ENCODE assay signal across 1 cellular context in the genomic region with DNA sequence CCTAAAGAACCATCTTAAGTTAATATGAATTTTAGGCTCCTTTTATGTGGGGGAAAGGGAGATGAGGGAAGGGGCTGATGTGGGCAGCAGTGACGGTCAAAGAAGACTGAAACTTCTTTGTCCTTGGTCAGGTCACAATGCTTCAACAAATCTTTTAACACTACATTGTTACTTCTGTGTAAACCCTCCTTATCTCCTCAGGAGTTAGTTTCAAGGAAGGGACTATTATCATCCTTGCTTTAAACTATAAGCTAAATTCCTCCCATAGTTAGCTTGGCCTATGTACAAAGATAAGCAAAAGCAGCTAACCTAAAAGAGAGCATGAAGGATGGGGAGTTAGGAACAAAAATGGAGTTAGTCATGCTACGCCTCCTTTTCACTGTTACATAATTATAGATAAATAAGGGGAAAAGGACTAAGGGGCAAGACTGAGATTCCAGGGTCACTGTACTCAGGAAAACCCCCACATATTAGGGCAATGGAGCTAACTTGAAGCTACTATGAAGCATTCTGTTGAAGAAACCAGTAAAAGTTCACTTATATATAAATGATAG.
A peak's percentile ranks its signal among the peaks of the same experiment; 100 is the strongest.
TF ChIP-seq lines count a peak whose summit lies in the region.

No MANE protein-coding gene starts in this region.

TF ChIP-seq in K562, 482 proteins besides CTCF, POLR2A, EP300 and RAD21 (continued from another document):
- TF ChIP-seq, protein P1, sequence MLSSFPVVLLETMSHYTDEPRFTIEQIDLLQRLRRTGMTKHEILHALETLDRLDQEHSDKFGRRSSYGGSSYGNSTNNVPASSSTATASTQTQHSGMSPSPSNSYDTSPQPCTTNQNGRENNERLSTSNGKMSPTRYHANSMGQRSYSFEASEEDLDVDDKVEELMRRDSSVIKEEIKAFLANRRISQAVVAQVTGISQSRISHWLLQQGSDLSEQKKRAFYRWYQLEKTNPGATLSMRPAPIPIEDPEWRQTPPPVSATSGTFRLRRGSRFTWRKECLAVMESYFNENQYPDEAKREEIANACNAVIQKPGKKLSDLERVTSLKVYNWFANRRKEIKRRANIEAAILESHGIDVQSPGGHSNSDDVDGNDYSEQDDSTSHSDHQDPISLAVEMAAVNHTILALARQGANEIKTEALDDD (IDR thresholded peaks at IDR 0.05): peak; percentile 34; the same call in 1 of the 2 replicates
- TF ChIP-seq IFI16 (CRISPR knock-in tag; IDR thresholded peaks at IDR 0.05) (peak; percentile 61; the same call in 1 of the 2 replicates), ZNF76 (CRISPR knock-in tag; IDR thresholded peaks at IDR 0.05; ENCODE audit: borderline replicate concordance) (no peak), ZBTB17 (CRISPR knock-in tag; IDR thresholded peaks at IDR 0.05) (peak; percentile 80), TBL1XR1 (IDR thresholded peaks at IDR 0.05; ENCODE audit: low read length in 2 of 2) (peak in 1 of 2 experiments; percentile 20; a peak in 1 of 4 replicates), BACH1 (tag; IDR thresholded peaks at IDR 0.05) (peak; percentile 66; the same call in 1 of the 2 replicates), TEAD1 (CRISPR knock-in tag; IDR thresholded peaks at IDR 0.05) (peak in 1 of 2 experiments; percentile 40; a peak in 1 of 4 replicates), KLF6 (CRISPR knock-in tag; IDR thresholded peaks at IDR 0.05; ENCODE audit: borderline replicate concordance) (0 out of 2 replicates have a peak, but pooled peaks have one; percentile 53), ZNF23 (CRISPR knock-in tag; IDR thresholded peaks at IDR 0.05) (peak; percentile 60; the same call in 1 of the 2 replicates), TCF3 (CRISPR knock-in tag; IDR thresholded peaks at IDR 0.05) (peak; percentile 38; the same call in 1 of the 2 replicates), SOX6 (IDR thresholded peaks at IDR 0.05) (peak; percentile 58; the same call in 1 of the 2 replicates), ILK (tag; IDR thresholded peaks at IDR 0.05; ENCODE audit: borderline replicate concordance, low read depth) (no peak), ZNF239 (CRISPR knock-in tag; IDR thresholded peaks at IDR 0.05) (peak; percentile 56), SPI1 (IDR thresholded peaks at IDR 0.05; ENCODE audit: borderline replicate concordance, low read depth, low read length) (no peak), DMBX1 (CRISPR knock-in tag; IDR thresholded peaks at IDR 0.05; ENCODE audit: borderline replicate concordance) (peak; percentile 95; the same call in 1 of the 2 replicates), ZNF583 (CRISPR knock-in tag; IDR thresholded peaks at IDR 0.05) (peak; percentile 66; the same call in 1 of the 2 replicates), MCM2 (IDR thresholded peaks at IDR 0.05; ENCODE audit: low read depth) (no peak), ZNF217 (CRISPR knock-in tag; IDR thresholded peaks at IDR 0.05) (no peak), ZNF668 (CRISPR knock-in tag; IDR thresholded peaks at IDR 0.05) (0 out of 2 replicates have a peak, but pooled peaks have one; percentile 50), ZNF311 (CRISPR knock-in tag; IDR thresholded peaks at IDR 0.05) (peak; percentile 98), ZNF347 (CRISPR knock-in tag; IDR thresholded peaks at IDR 0.05; ENCODE audit: low read depth) (0 out of 2 replicates have a peak, but pooled peaks have one; percentile 65), ZNF695 (CRISPR knock-in tag; IDR thresholded peaks at IDR 0.05) (0 out of 2 replicates have a peak, but pooled peaks have one; percentile 8), ZKSCAN3 (CRISPR knock-in tag; IDR thresholded peaks at IDR 0.05) (0 out of 2 replicates have a peak, but pooled peaks have one; percentile 49), ZNF384 (IDR thresholded peaks at IDR 0.05; ENCODE audit: low read depth, low read length) (no peak), NFXL1 (CRISPR knock-in tag; IDR thresholded peaks at IDR 0.05) (peak; percentile 86; the same call in 1 of the 2 replicates), ZNF324 (CRISPR knock-in tag; IDR thresholded peaks at IDR 0.05) (0 out of 2 replicates have a peak, but pooled peaks have one; percentile 59), ZEB2 (IDR thresholded peaks at IDR 0.05) (no peak), CBFA2T2 (conservative IDR thresholded peaks at IDR 0.05) (no peak), ZNF586 (CRISPR knock-in tag; conservative IDR thresholded peaks at IDR 0.05) (0 out of 2 replicates have a peak, but pooled peaks have one; percentile 82), SIX5 (IDR thresholded peaks at IDR 0.05; ENCODE audit: borderline replicate concordance in 1 of 2, insufficient read depth in 1 of 2, low read depth in 1 of 2, low read length in 2 of 2) (no peak), GABPA (tag; conservative IDR thresholded peaks at IDR 0.05; ENCODE audit: low read depth) (no peak)
- TF ChIP-seq, protein P2, sequence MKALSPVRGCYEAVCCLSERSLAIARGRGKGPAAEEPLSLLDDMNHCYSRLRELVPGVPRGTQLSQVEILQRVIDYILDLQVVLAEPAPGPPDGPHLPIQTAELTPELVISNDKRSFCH (CRISPR knock-in tag; IDR thresholded peaks at IDR 0.05): no peak
- TF ChIP-seq, protein P2 (tag; IDR thresholded peaks at IDR 0.05): peak; percentile 99
- TF ChIP-seq, protein P3, sequence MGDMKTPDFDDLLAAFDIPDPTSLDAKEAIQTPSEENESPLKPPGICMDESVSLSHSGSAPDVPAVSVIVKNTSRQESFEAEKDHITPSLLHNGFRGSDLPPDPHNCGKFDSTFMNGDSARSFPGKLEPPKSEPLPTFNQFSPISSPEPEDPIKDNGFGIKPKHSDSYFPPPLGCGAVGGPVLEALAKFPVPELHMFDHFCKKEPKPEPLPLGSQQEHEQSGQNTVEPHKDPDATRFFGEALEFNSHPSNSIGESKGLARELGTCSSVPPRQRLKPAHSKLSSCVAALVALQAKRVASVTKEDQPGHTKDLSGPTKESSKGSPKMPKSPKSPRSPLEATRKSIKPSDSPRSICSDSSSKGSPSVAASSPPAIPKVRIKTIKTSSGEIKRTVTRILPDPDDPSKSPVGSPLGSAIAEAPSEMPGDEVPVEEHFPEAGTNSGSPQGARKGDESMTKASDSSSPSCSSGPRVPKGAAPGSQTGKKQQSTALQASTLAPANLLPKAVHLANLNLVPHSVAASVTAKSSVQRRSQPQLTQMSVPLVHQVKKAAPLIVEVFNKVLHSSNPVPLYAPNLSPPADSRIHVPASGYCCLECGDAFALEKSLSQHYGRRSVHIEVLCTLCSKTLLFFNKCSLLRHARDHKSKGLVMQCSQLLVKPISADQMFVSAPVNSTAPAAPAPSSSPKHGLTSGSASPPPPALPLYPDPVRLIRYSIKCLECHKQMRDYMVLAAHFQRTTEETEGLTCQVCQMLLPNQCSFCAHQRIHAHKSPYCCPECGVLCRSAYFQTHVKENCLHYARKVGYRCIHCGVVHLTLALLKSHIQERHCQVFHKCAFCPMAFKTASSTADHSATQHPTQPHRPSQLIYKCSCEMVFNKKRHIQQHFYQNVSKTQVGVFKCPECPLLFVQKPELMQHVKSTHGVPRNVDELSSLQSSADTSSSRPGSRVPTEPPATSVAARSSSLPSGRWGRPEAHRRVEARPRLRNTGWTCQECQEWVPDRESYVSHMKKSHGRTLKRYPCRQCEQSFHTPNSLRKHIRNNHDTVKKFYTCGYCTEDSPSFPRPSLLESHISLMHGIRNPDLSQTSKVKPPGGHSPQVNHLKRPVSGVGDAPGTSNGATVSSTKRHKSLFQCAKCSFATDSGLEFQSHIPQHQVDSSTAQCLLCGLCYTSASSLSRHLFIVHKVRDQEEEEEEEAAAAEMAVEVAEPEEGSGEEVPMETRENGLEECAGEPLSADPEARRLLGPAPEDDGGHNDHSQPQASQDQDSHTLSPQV (IDR thresholded peaks at IDR 0.05): peak; percentile 81
- TF ChIP-seq, protein P4, sequence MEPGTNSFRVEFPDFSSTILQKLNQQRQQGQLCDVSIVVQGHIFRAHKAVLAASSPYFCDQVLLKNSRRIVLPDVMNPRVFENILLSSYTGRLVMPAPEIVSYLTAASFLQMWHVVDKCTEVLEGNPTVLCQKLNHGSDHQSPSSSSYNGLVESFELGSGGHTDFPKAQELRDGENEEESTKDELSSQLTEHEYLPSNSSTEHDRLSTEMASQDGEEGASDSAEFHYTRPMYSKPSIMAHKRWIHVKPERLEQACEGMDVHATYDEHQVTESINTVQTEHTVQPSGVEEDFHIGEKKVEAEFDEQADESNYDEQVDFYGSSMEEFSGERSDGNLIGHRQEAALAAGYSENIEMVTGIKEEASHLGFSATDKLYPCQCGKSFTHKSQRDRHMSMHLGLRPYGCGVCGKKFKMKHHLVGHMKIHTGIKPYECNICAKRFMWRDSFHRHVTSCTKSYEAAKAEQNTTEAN (CRISPR knock-in tag; IDR thresholded peaks at IDR 0.05): no peak
- TF ChIP-seq, protein P5, sequence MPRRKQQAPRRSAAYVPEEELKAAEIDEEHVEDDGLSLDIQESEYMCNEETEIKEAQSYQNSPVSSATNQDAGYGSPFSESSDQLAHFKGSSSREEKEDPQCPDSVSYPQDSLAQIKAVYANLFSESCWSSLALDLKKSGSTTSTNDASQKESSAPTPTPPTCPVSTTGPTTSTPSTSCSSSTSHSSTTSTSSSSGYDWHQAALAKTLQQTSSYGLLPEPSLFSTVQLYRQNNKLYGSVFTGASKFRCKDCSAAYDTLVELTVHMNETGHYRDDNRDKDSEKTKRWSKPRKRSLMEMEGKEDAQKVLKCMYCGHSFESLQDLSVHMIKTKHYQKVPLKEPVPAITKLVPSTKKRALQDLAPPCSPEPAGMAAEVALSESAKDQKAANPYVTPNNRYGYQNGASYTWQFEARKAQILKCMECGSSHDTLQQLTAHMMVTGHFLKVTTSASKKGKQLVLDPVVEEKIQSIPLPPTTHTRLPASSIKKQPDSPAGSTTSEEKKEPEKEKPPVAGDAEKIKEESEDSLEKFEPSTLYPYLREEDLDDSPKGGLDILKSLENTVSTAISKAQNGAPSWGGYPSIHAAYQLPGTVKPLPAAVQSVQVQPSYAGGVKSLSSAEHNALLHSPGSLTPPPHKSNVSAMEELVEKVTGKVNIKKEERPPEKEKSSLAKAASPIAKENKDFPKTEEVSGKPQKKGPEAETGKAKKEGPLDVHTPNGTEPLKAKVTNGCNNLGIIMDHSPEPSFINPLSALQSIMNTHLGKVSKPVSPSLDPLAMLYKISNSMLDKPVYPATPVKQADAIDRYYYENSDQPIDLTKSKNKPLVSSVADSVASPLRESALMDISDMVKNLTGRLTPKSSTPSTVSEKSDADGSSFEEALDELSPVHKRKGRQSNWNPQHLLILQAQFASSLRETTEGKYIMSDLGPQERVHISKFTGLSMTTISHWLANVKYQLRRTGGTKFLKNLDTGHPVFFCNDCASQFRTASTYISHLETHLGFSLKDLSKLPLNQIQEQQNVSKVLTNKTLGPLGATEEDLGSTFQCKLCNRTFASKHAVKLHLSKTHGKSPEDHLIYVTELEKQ (CRISPR knock-in tag; IDR thresholded peaks at IDR 0.05): peak; percentile 81
- TF ChIP-seq, protein P6, sequence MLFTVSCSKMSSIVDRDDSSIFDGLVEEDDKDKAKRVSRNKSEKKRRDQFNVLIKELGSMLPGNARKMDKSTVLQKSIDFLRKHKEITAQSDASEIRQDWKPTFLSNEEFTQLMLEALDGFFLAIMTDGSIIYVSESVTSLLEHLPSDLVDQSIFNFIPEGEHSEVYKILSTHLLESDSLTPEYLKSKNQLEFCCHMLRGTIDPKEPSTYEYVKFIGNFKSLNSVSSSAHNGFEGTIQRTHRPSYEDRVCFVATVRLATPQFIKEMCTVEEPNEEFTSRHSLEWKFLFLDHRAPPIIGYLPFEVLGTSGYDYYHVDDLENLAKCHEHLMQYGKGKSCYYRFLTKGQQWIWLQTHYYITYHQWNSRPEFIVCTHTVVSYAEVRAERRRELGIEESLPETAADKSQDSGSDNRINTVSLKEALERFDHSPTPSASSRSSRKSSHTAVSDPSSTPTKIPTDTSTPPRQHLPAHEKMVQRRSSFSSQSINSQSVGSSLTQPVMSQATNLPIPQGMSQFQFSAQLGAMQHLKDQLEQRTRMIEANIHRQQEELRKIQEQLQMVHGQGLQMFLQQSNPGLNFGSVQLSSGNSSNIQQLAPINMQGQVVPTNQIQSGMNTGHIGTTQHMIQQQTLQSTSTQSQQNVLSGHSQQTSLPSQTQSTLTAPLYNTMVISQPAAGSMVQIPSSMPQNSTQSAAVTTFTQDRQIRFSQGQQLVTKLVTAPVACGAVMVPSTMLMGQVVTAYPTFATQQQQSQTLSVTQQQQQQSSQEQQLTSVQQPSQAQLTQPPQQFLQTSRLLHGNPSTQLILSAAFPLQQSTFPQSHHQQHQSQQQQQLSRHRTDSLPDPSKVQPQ (CRISPR knock-in tag; IDR thresholded peaks at IDR 0.05; ENCODE audit: borderline replicate concordance): peak; percentile 73; the same call in 1 of the 2 replicates
- TF ChIP-seq, protein P7, sequence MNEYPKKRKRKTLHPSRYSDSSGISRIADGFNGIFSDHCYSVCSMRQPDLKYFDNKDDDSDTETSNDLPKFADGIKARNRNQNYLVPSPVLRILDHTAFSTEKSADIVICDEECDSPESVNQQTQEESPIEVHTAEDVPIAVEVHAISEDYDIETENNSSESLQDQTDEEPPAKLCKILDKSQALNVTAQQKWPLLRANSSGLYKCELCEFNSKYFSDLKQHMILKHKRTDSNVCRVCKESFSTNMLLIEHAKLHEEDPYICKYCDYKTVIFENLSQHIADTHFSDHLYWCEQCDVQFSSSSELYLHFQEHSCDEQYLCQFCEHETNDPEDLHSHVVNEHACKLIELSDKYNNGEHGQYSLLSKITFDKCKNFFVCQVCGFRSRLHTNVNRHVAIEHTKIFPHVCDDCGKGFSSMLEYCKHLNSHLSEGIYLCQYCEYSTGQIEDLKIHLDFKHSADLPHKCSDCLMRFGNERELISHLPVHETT (CRISPR knock-in tag; conservative IDR thresholded peaks at IDR 0.05 in 1 of 2, IDR thresholded peaks at IDR 0.05 in 1 of 2): 0 out of 4 replicates have a peak, but pooled peaks of 1 of the 2 experiments have one; percentile 30
- TF ChIP-seq, protein P8, sequence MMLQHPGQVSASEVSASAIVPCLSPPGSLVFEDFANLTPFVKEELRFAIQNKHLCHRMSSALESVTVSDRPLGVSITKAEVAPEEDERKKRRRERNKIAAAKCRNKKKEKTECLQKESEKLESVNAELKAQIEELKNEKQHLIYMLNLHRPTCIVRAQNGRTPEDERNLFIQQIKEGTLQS (IDR thresholded peaks at IDR 0.05): no peak
- TF ChIP-seq, protein P8 (CRISPR knock-in tag; conservative IDR thresholded peaks at IDR 0.05): no peak
